ENCODE assay signal across 8 cellular contexts in genomic region chr16:84062734-84063640, GRCh38. TPM values are rescaled to one million over a fixed set of nuclear protein-coding genes. Genes with fewer than 3 reads are reported as not detected.
DNase-seq lines count a peak whose midpoint lies in the region; ATAC-seq and TF ChIP-seq lines count a peak whose summit lies in the region.

No MANE protein-coding gene starts in this region.

- intact Hi-C loops in CD4-positive, alpha-beta T cell (cut with DNase I, micrococcal nuclease), result loop anchor here in 1 of 2 experiments (5.0 kb wide), 1 partner anchor 106 kb away; no protein-coding TSS in a partner anchor

- ATAC-seq in CD4-positive, alpha-beta T cell (ENCODE audit: poor library complexity), result peak; percentile 80
- peak; percentile 80 for ATAC-seq in stimulated activated naive CD8-positive, alpha-beta T cell treated with anti-CD3 and anti-CD28 coated beads, Interleukin-15, amount 100 ng/mL, for 72 hours
- no peak for ATAC-seq in GM21717 (IDR thresholded peaks at IDR 0.05; ENCODE audit: unreplicated experiment)

- H3K36me3 Mint-ChIP-seq in CD4-positive, alpha-beta T cell (ENCODE audit: low read depth), result peaks cover 94% of the 10 kb centered on the region
- H3K36me3 Mint-ChIP-seq in nephron (ENCODE audit: low read depth), result peaks cover 57% of the 10 kb centered on the region

- H3K27me3 ChIP-seq in CD4-positive, alpha-beta T cell (ENCODE audit: control insufficient read depth, insufficient read depth, low read length), result no peaks in the 10 kb centered on the region
- H3K27me3 ChIP-seq in Peyer's patch, result no peaks in the 10 kb centered on the region
- H3K27me3 ChIP-seq in fibroblast of lung (ENCODE audit: control insufficient read depth, insufficient read depth, low read length), result no peaks in the 10 kb centered on the region

- TF ChIP-seq POLR2A in Peyer's patch (IDR thresholded peaks at IDR 0.05), result no peak

- H3K36me3 ChIP-seq in Peyer's patch (peaks cover 0 to 99% (median 0%) of the 10 kb centered on the region in 3 donors), fibroblast of lung (ENCODE audit: control insufficient read depth, insufficient read depth, low read length) (peaks cover 13% of the 10 kb centered on the region)

- H3K4me1 Mint-ChIP-seq in CD4-positive, alpha-beta T cell (ENCODE audit: low read depth), result peaks cover 3% of the 10 kb centered on the region
- H3K4me1 Mint-ChIP-seq in nephron, result peaks cover under 1% of the 10 kb centered on the region
- H3K4me1 Mint-ChIP-seq in stimulated activated naive CD8-positive, alpha-beta T cell treated with anti-CD3 and anti-CD28 coated beads, Interleukin-15, amount 100 ng/mL, for 72 hours, result peaks cover 11% of the 10 kb centered on the region

- no peak overlapping the region for H3K27ac ChIP-seq in CD4-positive, alpha-beta T cell (ENCODE audit: low read depth, low read length)
- H3K27ac ChIP-seq in Peyer's patch (no peak overlapping the region), fibroblast of lung (ENCODE audit: insufficient read depth, low read length) (no peak overlapping the region)

- H4K20me1 ChIP-seq in fibroblast of lung (ENCODE audit: control insufficient read depth, extremely low read depth, insufficient read depth, low read length), result no peaks in the 10 kb centered on the region

- no peak overlapping the region for H3K9ac ChIP-seq in fibroblast of lung (ENCODE audit: insufficient read depth, low read length)

- H3K4me1 ChIP-seq in Peyer's patch (no peaks in the 10 kb centered on the region), fibroblast of lung (ENCODE audit: control insufficient read depth, extremely low read depth, insufficient read depth, low read length) (peaks cover 2% of the 10 kb centered on the region)

- POLR2A ChIA-PET in CD4-positive, alpha-beta T cell (lab: Charles Lee), result no interaction called here

- no peak overlapping the region for H3K4me2 ChIP-seq in fibroblast of lung (ENCODE audit: extremely low read depth, insufficient read depth, low read length)

- no peaks in the 10 kb centered on the region for H3K79me2 ChIP-seq in fibroblast of lung (ENCODE audit: control insufficient read depth, insufficient read depth, low read length)

- H3K4me3 Mint-ChIP-seq in CD4-positive, alpha-beta T cell, result peak overlapping the region; percentile 25
- H3K4me3 Mint-ChIP-seq in nephron, result no peak overlapping the region
- H3K4me3 Mint-ChIP-seq in stimulated activated naive CD8-positive, alpha-beta T cell treated with anti-CD3 and anti-CD28 coated beads, Interleukin-15, amount 100 ng/mL, for 72 hours, result no peak overlapping the region

- no peaks in the 10 kb centered on the region for H3K27me3 Mint-ChIP-seq in CD4-positive, alpha-beta T cell
- H3K27me3 Mint-ChIP-seq in nephron (ENCODE audit: low read depth), result no peaks in the 10 kb centered on the region
- no peaks in the 10 kb centered on the region for H3K27me3 Mint-ChIP-seq in stimulated activated naive CD8-positive, alpha-beta T cell treated with anti-CD3 and anti-CD28 coated beads, Interleukin-15, amount 100 ng/mL, for 72 hours

- no peaks in the 10 kb centered on the region for H3K9me3 Mint-ChIP-seq in CD4-positive, alpha-beta T cell
- H3K9me3 Mint-ChIP-seq in nephron, result no peaks in the 10 kb centered on the region
- no peaks in the 10 kb centered on the region for H3K9me3 Mint-ChIP-seq in stimulated activated naive CD8-positive, alpha-beta T cell treated with anti-CD3 and anti-CD28 coated beads, Interleukin-15, amount 100 ng/mL, for 72 hours

- no peak overlapping the region for H3K4me3 ChIP-seq in HFF-Myc (replicated peaks; ENCODE audit: low read depth, low read length)
- H3K4me3 ChIP-seq in Peyer's patch, result no peak overlapping the region
- H3K4me3 ChIP-seq in fibroblast of lung (replicated peaks in 1 of 4; ENCODE audit: control extremely low read depth in 1 of 4, insufficient read depth in 1 of 4, low read depth in 3 of 4, low read length in 4 of 4), result no peak overlapping the region

- no peak overlapping the region for H3K27ac Mint-ChIP-seq in CD4-positive, alpha-beta T cell
- H3K27ac Mint-ChIP-seq in nephron, result peak overlapping the region in 1 of 3 experiments; percentile 39
- no peak overlapping the region for H3K27ac Mint-ChIP-seq in stimulated activated naive CD8-positive, alpha-beta T cell treated with anti-CD3 and anti-CD28 coated beads, Interleukin-15, amount 100 ng/mL, for 72 hours

- TF ChIP-seq CTCF in CD4-positive, alpha-beta T cell (IDR thresholded peaks at IDR 0.05), result peak; percentile 77
- TF ChIP-seq CTCF in HFF-Myc (IDR thresholded peaks at IDR 0.05; ENCODE audit: low read depth, low read length, missing control alignments) (peak; percentile 91), Peyer's patch (IDR thresholded peaks at IDR 0.05) (peak; percentile 28 to 73 (median 72)), fibroblast of lung (conservative IDR thresholded peaks at IDR 0.05 in 1 of 2, IDR thresholded peaks at IDR 0.05 in 1 of 2; ENCODE audit: low read depth in 1 of 2, low read length in 2 of 2) (peak; percentile 81 to 89), nephron (IDR thresholded peaks at IDR 0.05; ENCODE audit: unreplicated experiment in 3 of 3) (peak; percentile 76 to 83 (median 83))

- peak; percentile 32 to 67 (median 54) for DNase-seq in CD4-positive, alpha-beta T cell
- peak; percentile 40 for DNase-seq in HFF-Myc (ENCODE audit: extremely low read depth, low read depth)
- peak; percentile 45 to 81 (median 81) for DNase-seq in Peyer's patch
- DNase-seq in activated T-helper 1 cell treated with Interleukin-2 at 50 U/mL for 16 hours (ENCODE audit: low read depth), result peak; percentile 24
- DNase-seq in fibroblast of lung (ENCODE audit: low read depth in 2 of 2), result peak; percentile 73 to 74
- DNase-seq in stimulated activated naive CD8-positive, alpha-beta T cell treated with anti-CD3 and anti-CD28 coated beads, Interleukin-15, amount 100 ng/mL, for 72 hours, result peak; percentile 54 to 60

- H2AFZ ChIP-seq in fibroblast of lung (ENCODE audit: low read length), result no peak overlapping the region

- CTCF ChIA-PET in CD4-positive, alpha-beta T cell (lab: Charles Lee), result no interaction called here

- no peaks in the 10 kb centered on the region for H3K9me3 ChIP-seq in CD4-positive, alpha-beta T cell (ENCODE audit: control insufficient read depth, low read length)
- H3K9me3 ChIP-seq in Peyer's patch, result no peaks in the 10 kb centered on the region
- H3K9me3 ChIP-seq in fibroblast of lung (ENCODE audit: control insufficient read depth, insufficient read depth, low read depth, low read length), result no peaks in the 10 kb centered on the region

RNA-seq across cellular contexts. Expression of gene SLC38A8, which starts 20.4 kb away (rescaled TPM):
- not detected for total RNA-seq in CD4-positive, alpha-beta T cell
- total RNA-seq in Peyer's patch, result not detected
- total RNA-seq in fibroblast of lung, result not detected in 2 replicates
- polyA plus RNA-seq in fibroblast of lung, result not detected in 2 replicates
- not detected in 2 replicates for polyA plus RNA-seq in fibroblast of lung (2012)
- polyA minus RNA-seq in fibroblast of lung (ENCODE audit: low replicate concordance), result not detected in 2 replicates

RNA-seq across cellular contexts. Expression of gene MBTPS1, which starts 53.8 kb away (rescaled TPM):
- total RNA-seq in CD4-positive, alpha-beta T cell, result 100 to 1,000 TPM; 121 to 122 TPM
- total RNA-seq in Peyer's patch (100 to 1,000 TPM in 1 of 4 donors, 10 to 100 TPM in 3; 79.0 to 104 (median 91.7) TPM), fibroblast of lung (96.0 and 109 TPM in 2 replicates)
- polyA plus RNA-seq in fibroblast of lung, result 65.9 and 80.3 TPM in 2 replicates
- polyA plus RNA-seq in fibroblast of lung (2012), result 62.3 and 82.6 TPM in 2 replicates
- 96.5 and 98.7 TPM in 2 replicates for polyA minus RNA-seq in fibroblast of lung (ENCODE audit: low replicate concordance)

Comparison
In these comparisons a context has a peak if more than half of its experiments do, and no peak if none do; other contexts are left out.
1. DNase-seq: peak in every context shown above with its lines; median percentile 81 in Peyer's patch; 74 in fibroblast of lung; 57 in stimulated activated naive CD8-positive, alpha-beta T cell treated with anti-CD3 and anti-CD28 coated beads, Interleukin-15, amount 100 ng/mL, for 72 hours; 54 in CD4-positive, alpha-beta T cell; 40 in HFF-Myc; 24 in activated T-helper 1 cell treated with Interleukin-2 at 50 U/mL for 16 hours.